Comparison of ENCODE assay signal across 23 cellular contexts in the genomic region with DNA sequence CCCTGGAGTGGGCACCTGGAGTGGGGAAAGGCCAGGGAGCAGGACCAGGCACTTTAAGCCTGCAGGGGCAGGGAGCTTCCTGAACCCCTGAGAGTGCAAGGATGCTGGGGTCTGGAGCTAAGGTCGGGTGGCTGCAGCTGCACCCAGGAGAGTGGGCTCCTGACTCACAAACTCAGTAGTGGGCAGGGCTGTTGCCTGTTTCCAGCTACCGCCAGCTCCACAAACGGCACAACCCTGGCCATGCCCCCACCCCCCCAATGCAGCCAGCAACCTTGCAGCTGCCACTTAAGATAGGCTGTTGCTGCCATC.
"Had no signal": no experiment of that assay in that cellular context is flagged by ENCODE, and none has a peak within 500 bp of the region (broad histone marks: within the 10 kb centered on the region; RNA-seq: fewer than 3 reads in every experiment).

No MANE protein-coding gene starts in this region.

- DNase-seq: IMR-90, Karpas-422, KG1, MV-4-11, NCI-H1048, NCI-H1105, NCI-H1417, NCI-H1436 treated with DMSO at 0.1 percent for 48 hours, NCI-H1694, NCI-H187 treated with DMSO at 0.1 percent for 48 hours, NCI-H2029 treated with DMSO at 0.1 percent for 48 hours, NCI-H2171 treated with DMSO at 0.1 percent for 48 hours, NCI-H345, NCI-H446 treated with DMSO at 0.1 percent for 48 hours, NCI-H510A treated with DMSO at 0.1 percent for 48 hours, NCI-H526, NCI-H82, Right ventricle myocardium superior, RPMI8226, SIG-M5 had no signal

- H3K4me3 ChIP-seq: SJSA1, SK-N-MC had no signal

- H3K36me3 ChIP-seq: SJSA1 had no signal

- H3K27ac ChIP-seq: HL-60, SJSA1, SK-N-MC had no signal

- H3K27me3 ChIP-seq: SJSA1 had no signal
